ENCODE assay signal across 1 cellular context in the genomic region with DNA sequence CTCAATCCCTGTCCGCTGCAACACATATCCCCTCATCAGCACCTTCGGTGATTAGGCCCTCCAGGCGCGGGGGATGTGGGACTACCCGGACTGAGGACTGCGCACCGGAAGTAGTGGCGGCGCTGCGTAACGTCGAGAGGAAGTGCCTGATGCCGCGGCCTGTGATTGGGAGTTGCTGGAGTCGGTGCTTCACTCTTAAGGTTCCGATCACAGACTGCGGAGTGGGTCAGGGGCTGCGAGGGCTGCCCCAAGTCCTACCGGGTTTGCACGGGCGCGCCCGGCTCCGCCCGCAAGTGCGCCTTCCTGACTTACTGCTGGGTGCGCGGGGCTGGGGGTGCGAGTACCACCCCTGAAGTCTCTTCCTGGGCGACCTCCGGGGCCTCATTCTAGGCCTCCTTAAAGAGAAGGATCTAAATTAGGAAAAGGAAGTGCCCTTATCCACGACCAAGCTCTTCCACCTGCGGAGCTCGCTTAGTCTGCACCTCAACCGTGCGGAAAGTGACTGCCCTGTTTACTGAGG.
TF ChIP-seq lines count a peak whose summit lies in the region.

A gene (plus strand): TSS at position 192 of the 520 bp plus-strand sequence. CDS start 1,822 bp downstream, outside the sequence.

TF ChIP-seq in K562, 482 proteins besides CTCF, POLR2A, EP300 and RAD21 (continued from another document and continues in another):
- TF ChIP-seq, protein P1, sequence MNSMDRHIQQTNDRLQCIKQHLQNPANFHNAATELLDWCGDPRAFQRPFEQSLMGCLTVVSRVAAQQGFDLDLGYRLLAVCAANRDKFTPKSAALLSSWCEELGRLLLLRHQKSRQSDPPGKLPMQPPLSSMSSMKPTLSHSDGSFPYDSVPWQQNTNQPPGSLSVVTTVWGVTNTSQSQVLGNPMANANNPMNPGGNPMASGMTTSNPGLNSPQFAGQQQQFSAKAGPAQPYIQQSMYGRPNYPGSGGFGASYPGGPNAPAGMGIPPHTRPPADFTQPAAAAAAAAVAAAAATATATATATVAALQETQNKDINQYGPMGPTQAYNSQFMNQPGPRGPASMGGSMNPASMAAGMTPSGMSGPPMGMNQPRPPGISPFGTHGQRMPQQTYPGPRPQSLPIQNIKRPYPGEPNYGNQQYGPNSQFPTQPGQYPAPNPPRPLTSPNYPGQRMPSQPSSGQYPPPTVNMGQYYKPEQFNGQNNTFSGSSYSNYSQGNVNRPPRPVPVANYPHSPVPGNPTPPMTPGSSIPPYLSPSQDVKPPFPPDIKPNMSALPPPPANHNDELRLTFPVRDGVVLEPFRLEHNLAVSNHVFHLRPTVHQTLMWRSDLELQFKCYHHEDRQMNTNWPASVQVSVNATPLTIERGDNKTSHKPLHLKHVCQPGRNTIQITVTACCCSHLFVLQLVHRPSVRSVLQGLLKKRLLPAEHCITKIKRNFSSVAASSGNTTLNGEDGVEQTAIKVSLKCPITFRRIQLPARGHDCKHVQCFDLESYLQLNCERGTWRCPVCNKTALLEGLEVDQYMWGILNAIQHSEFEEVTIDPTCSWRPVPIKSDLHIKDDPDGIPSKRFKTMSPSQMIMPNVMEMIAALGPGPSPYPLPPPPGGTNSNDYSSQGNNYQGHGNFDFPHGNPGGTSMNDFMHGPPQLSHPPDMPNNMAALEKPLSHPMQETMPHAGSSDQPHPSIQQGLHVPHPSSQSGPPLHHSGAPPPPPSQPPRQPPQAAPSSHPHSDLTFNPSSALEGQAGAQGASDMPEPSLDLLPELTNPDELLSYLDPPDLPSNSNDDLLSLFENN (IDR thresholded peaks at IDR 0.05; ENCODE audit: low read depth in 2 of 2, low read length in 2 of 2) = 0 out of 4 replicates have a peak, but pooled peaks of 1 of the 2 experiments have one; percentile 28
- TF ChIP-seq CEBPG (CRISPR knock-in tag; IDR thresholded peaks at IDR 0.05) = no peak
- TF ChIP-seq CEBPG (tag; conservative IDR thresholded peaks at IDR 0.05 in 1 of 2, IDR thresholded peaks at IDR 0.05 in 1 of 2) = 0 out of 4 replicates have a peak, but pooled peaks of 1 of the 2 experiments have one; percentile 36
- TF ChIP-seq, protein P2, sequence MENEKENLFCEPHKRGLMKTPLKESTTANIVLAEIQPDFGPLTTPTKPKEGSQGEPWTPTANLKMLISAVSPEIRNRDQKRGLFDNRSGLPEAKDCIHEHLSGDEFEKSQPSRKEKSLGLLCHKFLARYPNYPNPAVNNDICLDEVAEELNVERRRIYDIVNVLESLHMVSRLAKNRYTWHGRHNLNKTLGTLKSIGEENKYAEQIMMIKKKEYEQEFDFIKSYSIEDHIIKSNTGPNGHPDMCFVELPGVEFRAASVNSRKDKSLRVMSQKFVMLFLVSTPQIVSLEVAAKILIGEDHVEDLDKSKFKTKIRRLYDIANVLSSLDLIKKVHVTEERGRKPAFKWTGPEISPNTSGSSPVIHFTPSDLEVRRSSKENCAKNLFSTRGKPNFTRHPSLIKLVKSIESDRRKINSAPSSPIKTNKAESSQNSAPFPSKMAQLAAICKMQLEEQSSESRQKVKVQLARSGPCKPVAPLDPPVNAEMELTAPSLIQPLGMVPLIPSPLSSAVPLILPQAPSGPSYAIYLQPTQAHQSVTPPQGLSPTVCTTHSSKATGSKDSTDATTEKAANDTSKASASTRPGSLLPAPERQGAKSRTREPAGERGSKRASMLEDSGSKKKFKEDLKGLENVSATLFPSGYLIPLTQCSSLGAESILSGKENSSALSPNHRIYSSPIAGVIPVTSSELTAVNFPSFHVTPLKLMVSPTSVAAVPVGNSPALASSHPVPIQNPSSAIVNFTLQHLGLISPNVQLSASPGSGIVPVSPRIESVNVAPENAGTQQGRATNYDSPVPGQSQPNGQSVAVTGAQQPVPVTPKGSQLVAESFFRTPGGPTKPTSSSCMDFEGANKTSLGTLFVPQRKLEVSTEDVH (IDR thresholded peaks at IDR 0.05; ENCODE audit: low read depth, partially characterized antibody) = peak; percentile 92
- no peak for TF ChIP-seq TEAD2 (tag; IDR thresholded peaks at IDR 0.05)
- no peak for TF ChIP-seq U2AF1 (optimal IDR thresholded peaks at IDR 0.05; ENCODE audit: low read depth, low read length)
- TF ChIP-seq SRSF1 (IDR thresholded peaks at IDR 0.05; ENCODE audit: low read depth, low read length) = peak; percentile 97
- no peak for TF ChIP-seq ZFP30 (CRISPR knock-in tag; IDR thresholded peaks at IDR 0.05; ENCODE audit: borderline replicate concordance)
- TF ChIP-seq, protein P3, sequence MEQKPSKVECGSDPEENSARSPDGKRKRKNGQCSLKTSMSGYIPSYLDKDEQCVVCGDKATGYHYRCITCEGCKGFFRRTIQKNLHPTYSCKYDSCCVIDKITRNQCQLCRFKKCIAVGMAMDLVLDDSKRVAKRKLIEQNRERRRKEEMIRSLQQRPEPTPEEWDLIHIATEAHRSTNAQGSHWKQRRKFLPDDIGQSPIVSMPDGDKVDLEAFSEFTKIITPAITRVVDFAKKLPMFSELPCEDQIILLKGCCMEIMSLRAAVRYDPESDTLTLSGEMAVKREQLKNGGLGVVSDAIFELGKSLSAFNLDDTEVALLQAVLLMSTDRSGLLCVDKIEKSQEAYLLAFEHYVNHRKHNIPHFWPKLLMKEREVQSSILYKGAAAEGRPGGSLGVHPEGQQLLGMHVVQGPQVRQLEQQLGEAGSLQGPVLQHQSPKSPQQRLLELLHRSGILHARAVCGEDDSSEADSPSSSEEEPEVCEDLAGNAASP (IDR thresholded peaks at IDR 0.05) = no peak
- TF ChIP-seq ZBTB1 (CRISPR knock-in tag; IDR thresholded peaks at IDR 0.05; ENCODE audit: borderline replicate concordance, low read depth) = no peak
- peak; percentile 50; the same call in 1 of the 2 replicates for TF ChIP-seq CHD2 (IDR thresholded peaks at IDR 0.05; ENCODE audit: low read depth, low read length)
- peak; percentile 73 for TF ChIP-seq MBD2 (IDR thresholded peaks at IDR 0.05; ENCODE audit: borderline replicate concordance, low read depth)
- no peak for TF ChIP-seq MCM7 (IDR thresholded peaks at IDR 0.05)
- TF ChIP-seq RFX1 (IDR thresholded peaks at IDR 0.05) = no peak
- TF ChIP-seq ARID1B (IDR thresholded peaks at IDR 0.05) = no peak
- TF ChIP-seq SUPT5H (IDR thresholded peaks at IDR 0.05) = peak; percentile 63
- no peak for TF ChIP-seq PPARD (CRISPR knock-in tag; IDR thresholded peaks at IDR 0.05)
- TF ChIP-seq TOE1 (IDR thresholded peaks at IDR 0.05; ENCODE audit: borderline replicate concordance) = peak; percentile 62; the same call in 1 of the 2 replicates
- TF ChIP-seq TOE1 (CRISPR knock-in tag; IDR thresholded peaks at IDR 0.05; ENCODE audit: borderline replicate concordance, low read depth) = no peak
- TF ChIP-seq XRCC3 (IDR thresholded peaks at IDR 0.05) = no peak
- TF ChIP-seq SIN3A (IDR thresholded peaks at IDR 0.05; ENCODE audit: borderline replicate concordance in 2 of 2, control insufficient read depth in 1 of 2, low read depth in 2 of 2, low read length in 2 of 2) = no peak
- TF ChIP-seq, protein P4, sequence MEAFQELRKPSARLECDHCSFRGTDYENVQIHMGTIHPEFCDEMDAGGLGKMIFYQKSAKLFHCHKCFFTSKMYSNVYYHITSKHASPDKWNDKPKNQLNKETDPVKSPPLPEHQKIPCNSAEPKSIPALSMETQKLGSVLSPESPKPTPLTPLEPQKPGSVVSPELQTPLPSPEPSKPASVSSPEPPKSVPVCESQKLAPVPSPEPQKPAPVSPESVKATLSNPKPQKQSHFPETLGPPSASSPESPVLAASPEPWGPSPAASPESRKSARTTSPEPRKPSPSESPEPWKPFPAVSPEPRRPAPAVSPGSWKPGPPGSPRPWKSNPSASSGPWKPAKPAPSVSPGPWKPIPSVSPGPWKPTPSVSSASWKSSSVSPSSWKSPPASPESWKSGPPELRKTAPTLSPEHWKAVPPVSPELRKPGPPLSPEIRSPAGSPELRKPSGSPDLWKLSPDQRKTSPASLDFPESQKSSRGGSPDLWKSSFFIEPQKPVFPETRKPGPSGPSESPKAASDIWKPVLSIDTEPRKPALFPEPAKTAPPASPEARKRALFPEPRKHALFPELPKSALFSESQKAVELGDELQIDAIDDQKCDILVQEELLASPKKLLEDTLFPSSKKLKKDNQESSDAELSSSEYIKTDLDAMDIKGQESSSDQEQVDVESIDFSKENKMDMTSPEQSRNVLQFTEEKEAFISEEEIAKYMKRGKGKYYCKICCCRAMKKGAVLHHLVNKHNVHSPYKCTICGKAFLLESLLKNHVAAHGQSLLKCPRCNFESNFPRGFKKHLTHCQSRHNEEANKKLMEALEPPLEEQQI (IDR thresholded peaks at IDR 0.05) = peak; percentile 99
- no peak for TF ChIP-seq ERF (CRISPR knock-in tag; IDR thresholded peaks at IDR 0.05)
- no peak for TF ChIP-seq BDP1 (IDR thresholded peaks at IDR 0.05; ENCODE audit: insufficient read depth, insufficient read length)
- TF ChIP-seq, protein P5, sequence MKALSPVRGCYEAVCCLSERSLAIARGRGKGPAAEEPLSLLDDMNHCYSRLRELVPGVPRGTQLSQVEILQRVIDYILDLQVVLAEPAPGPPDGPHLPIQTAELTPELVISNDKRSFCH (CRISPR knock-in tag; IDR thresholded peaks at IDR 0.05) = no peak
- TF ChIP-seq, protein P5 (tag; IDR thresholded peaks at IDR 0.05) = peak; percentile 70
- no peak for TF ChIP-seq MEIS2 (IDR thresholded peaks at IDR 0.05; ENCODE audit: partially characterized antibody)
- TF ChIP-seq DNMT1 (IDR thresholded peaks at IDR 0.05) = no peak
- peak; percentile 58; the same call in 1 of the 2 replicates for TF ChIP-seq HOXB6 (CRISPR knock-in tag; IDR thresholded peaks at IDR 0.05; ENCODE audit: borderline replicate concordance)
- TF ChIP-seq POU5F1 (IDR thresholded peaks at IDR 0.05; ENCODE audit: borderline replicate concordance, low read depth, low read length, partially characterized antibody) = no peak
- TF ChIP-seq SP1 (CRISPR knock-in tag; IDR thresholded peaks at IDR 0.05) = peak; percentile 76
- TF ChIP-seq, protein P6, sequence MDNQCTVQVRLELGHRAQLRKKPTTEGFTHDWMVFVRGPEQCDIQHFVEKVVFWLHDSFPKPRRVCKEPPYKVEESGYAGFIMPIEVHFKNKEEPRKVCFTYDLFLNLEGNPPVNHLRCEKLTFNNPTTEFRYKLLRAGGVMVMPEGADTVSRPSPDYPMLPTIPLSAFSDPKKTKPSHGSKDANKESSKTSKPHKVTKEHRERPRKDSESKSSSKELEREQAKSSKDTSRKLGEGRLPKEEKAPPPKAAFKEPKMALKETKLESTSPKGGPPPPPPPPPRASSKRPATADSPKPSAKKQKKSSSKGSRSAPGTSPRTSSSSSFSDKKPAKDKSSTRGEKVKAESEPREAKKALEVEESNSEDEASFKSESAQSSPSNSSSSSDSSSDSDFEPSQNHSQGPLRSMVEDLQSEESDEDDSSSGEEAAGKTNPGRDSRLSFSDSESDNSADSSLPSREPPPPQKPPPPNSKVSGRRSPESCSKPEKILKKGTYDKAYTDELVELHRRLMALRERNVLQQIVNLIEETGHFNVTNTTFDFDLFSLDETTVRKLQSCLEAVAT (IDR thresholded peaks at IDR 0.05) = no peak
- TF ChIP-seq ARHGAP35 (IDR thresholded peaks at IDR 0.05; ENCODE audit: partially characterized antibody) = no peak
- TF ChIP-seq, protein P7, sequence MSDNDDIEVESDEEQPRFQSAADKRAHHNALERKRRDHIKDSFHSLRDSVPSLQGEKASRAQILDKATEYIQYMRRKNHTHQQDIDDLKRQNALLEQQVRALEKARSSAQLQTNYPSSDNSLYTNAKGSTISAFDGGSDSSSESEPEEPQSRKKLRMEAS (CRISPR knock-in tag; IDR thresholded peaks at IDR 0.05) = no peak
- TF ChIP-seq, protein P8, sequence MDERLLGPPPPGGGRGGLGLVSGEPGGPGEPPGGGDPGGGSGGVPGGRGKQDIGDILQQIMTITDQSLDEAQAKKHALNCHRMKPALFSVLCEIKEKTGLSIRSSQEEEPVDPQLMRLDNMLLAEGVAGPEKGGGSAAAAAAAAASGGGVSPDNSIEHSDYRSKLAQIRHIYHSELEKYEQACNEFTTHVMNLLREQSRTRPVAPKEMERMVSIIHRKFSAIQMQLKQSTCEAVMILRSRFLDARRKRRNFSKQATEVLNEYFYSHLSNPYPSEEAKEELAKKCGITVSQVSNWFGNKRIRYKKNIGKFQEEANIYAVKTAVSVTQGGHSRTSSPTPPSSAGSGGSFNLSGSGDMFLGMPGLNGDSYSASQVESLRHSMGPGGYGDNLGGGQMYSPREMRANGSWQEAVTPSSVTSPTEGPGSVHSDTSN (CRISPR knock-in tag; IDR thresholded peaks at IDR 0.05; ENCODE audit: low read depth) = no peak
- TF ChIP-seq, protein P8 (tag; conservative IDR thresholded peaks at IDR 0.05; ENCODE audit: low read depth) = no peak
- TF ChIP-seq, protein P9, sequence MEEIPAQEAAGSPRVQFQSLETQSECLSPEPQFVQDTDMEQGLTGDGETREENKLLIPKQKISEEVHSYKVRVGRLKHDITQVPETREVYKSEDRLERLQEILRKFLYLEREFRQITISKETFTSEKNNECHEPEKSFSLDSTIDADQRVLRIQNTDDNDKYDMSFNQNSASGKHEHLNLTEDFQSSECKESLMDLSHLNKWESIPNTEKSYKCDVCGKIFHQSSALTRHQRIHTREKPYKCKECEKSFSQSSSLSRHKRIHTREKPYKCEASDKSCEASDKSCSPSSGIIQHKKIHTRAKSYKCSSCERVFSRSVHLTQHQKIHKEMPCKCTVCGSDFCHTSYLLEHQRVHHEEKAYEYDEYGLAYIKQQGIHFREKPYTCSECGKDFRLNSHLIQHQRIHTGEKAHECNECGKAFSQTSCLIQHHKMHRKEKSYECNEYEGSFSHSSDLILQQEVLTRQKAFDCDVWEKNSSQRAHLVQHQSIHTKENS (CRISPR knock-in tag; IDR thresholded peaks at IDR 0.05) = no peak
- TF ChIP-seq NFATC3 (IDR thresholded peaks at IDR 0.05) = peak; percentile 58; the same call in 1 of the 2 replicates
- no peak for TF ChIP-seq ZNF431 (CRISPR knock-in tag; IDR thresholded peaks at IDR 0.05)
